In genomic region chr5:10505517-10506095, GRCh38 we compare ENCODE assay signal across 11 cellular contexts. TPM values are rescaled to one million over a fixed set of nuclear protein-coding genes. Genes with fewer than 3 reads are reported as not detected.
DNase-seq lines count a peak whose midpoint lies in the region; ATAC-seq and TF ChIP-seq lines count a peak whose summit lies in the region.
"Had no signal": no experiment of that assay in that cellular context is flagged by ENCODE, and none has a peak within 500 bp of the region (broad histone marks: within the 10 kb centered on the region; RNA-seq: fewer than 3 reads in every experiment).

No MANE protein-coding gene starts in this region.

- H3K9me3 Mint-ChIP-seq in chondrocyte (ENCODE audit: low read depth): no peaks in the 10 kb centered on the region

- DNase-seq in OCI-M2 (lab: John Stamatoyannopoulos, UW; ENCODE audit: unreplicated experiment) (peak; percentile 32), chondrocyte (ENCODE audit: low spot score) (no peak), psoas muscle (no peak), HuH-7.5 (ENCODE audit: low spot score) (no peak)
- no peak for DNase-seq in activated CD4-positive, alpha-beta T cell treated with anti-CD3 and anti-CD28 coated beads, Interleukin-2, amount 50 U/mL, for 4 hours
- DNase-seq: left cardiac atrium, NCI-H524 treated with DMSO at 0.1 percent for 48 hours, sigmoid colon had no signal

- H3K4me3 ChIP-seq in BLaER1 (no peak overlapping the region), psoas muscle (no peak overlapping the region)
- H3K4me3 ChIP-seq: sigmoid colon had no signal

- H3K4me2 ChIP-seq in BLaER1: peak overlapping the region; percentile 23; the same call in 1 of the 2 replicates

- H3K4me1 ChIP-seq in BLaER1 (peaks cover 9% of the 10 kb centered on the region; the same call in 1 of the 2 replicates), psoas muscle (peaks cover 7% of the 10 kb centered on the region)

- intact Hi-C loops in psoas muscle (cut with DNase I): no loop called here

- H3K4me1 Mint-ChIP-seq in chondrocyte (ENCODE audit: low read depth): no peaks in the 10 kb centered on the region

- H3K27me3 ChIP-seq in BLaER1: no peaks in the 10 kb centered on the region
- no peaks in the 10 kb centered on the region for H3K27me3 ChIP-seq in psoas muscle (ENCODE audit: insufficient read depth in 3 of 3, low read length in 2 of 3)

- no peaks in the 10 kb centered on the region for H3K9me3 ChIP-seq in BLaER1
- H3K9me3 ChIP-seq in psoas muscle: no peaks in the 10 kb centered on the region
- H3K9me3 ChIP-seq: sigmoid colon had no signal

- WGBS in psoas muscle, 3 donors: 90 to 95% (median 94%) methylated on average over 8 of the region's 8 CpGs

- no peak overlapping the region for H3K27ac Mint-ChIP-seq in chondrocyte (ENCODE audit: unreplicated experiment)

- TF ChIP-seq CTCF in chondrocyte (IDR thresholded peaks at IDR 0.05): no peak
- TF ChIP-seq CTCF in psoas muscle (IDR thresholded peaks at IDR 0.05): no peak

- peaks cover 1% of the 10 kb centered on the region for H3K36me3 Mint-ChIP-seq in chondrocyte (ENCODE audit: low read depth)

- no peaks in the 10 kb centered on the region for H3K36me3 ChIP-seq in BLaER1
- no peaks in the 10 kb centered on the region for H3K36me3 ChIP-seq in psoas muscle (ENCODE audit: insufficient read depth in 1 of 2, low read depth in 1 of 2)
- H3K36me3 ChIP-seq: sigmoid colon had no signal

- ATAC-seq in GM21367 (IDR thresholded peaks at IDR 0.05; ENCODE audit: unreplicated experiment) (peak; percentile 78), HG03139 (IDR thresholded peaks at IDR 0.05; ENCODE audit: unreplicated experiment) (peak; percentile 58), psoas muscle (no peak)
- ATAC-seq: left cardiac atrium had no signal

- H3K27ac ChIP-seq in BLaER1: no peak overlapping the region
- no peak overlapping the region for H3K27ac ChIP-seq in psoas muscle
- H3K27ac ChIP-seq: sigmoid colon had no signal

- no peak overlapping the region for H3K4me3 Mint-ChIP-seq in chondrocyte (ENCODE audit: unreplicated experiment)

- H3K9ac ChIP-seq in BLaER1: no peak overlapping the region

- H4K20me1 ChIP-seq in BLaER1: no peaks in the 10 kb centered on the region

- H3K27me3 Mint-ChIP-seq in chondrocyte (ENCODE audit: low read depth): peaks cover under 1% of the 10 kb centered on the region

RNA-seq across cellular contexts. Expression of gene ANKRD33B, which starts 58.3 kb away (rescaled TPM):
- 0.80 to 4.0 TPM (median 3.7 TPM) in 3 replicates for total RNA-seq in chondrocyte
- total RNA-seq in psoas muscle: 10 to 100 TPM in 1 of 4 donors, 1 to 10 TPM in 3; 2.1 to 32.7 (median 8.3) TPM
- 10 to 100 TPM in 1 of 3 donors, 1 to 10 TPM in 2; 1.4 to 14.1 (median 5.0) TPM for polyA plus RNA-seq in psoas muscle

Comparison
In these comparisons a context has a peak if more than half of its experiments do, and no peak if none do; other contexts are left out.
1. ATAC-seq: peak in GM21367 (single experiment) and HG03139 (single experiment); none in psoas muscle (0 of 4).